In genomic region chr15:85620321-85621044, GRCh38 we compare ENCODE assay signal across 9 cellular contexts.
DNase-seq lines count a peak whose midpoint lies in the region; ATAC-seq, FAIRE-seq and TF ChIP-seq lines count a peak whose summit lies in the region.
"Had no signal": no experiment of that assay in that cellular context is flagged by ENCODE, and none has a peak within 500 bp of the region (broad histone marks: within the 10 kb centered on the region; RNA-seq: fewer than 3 reads in every experiment).

No MANE protein-coding gene starts in this region.

- POLR2A ChIA-PET in BJ (lab: Charles Lee): interaction anchor here (0.6 kb wide), 1 partner anchor 277 kb away, joined by 19 read pairs; no protein-coding TSS in a partner anchor
- POLR2A ChIA-PET in naive thymus-derived CD8-positive, alpha-beta T cell (lab: Charles Lee): no interaction called here

- no peaks in the 10 kb centered on the region for H3K9me3 ChIP-seq in SK-N-MC (ENCODE audit: low read depth, low read length)
- no peaks in the 10 kb centered on the region for H3K9me3 ChIP-seq in esophagus muscularis mucosa

- CTCF ChIA-PET in BJ (lab: Yijun Ruan, JAX): interaction anchor here (1.1 kb wide), 1 partner anchor 129 kb away, joined by 3 read pairs; no protein-coding TSS in a partner anchor

- H3K9ac ChIP-seq in SK-N-MC (ENCODE audit: insufficient read length): no peak overlapping the region

- H3K4me1 ChIP-seq in esophagus muscularis mucosa: peaks cover 92 to 97% (median 96%) of the 10 kb centered on the region in 4 donors

- TF ChIP-seq CTCF in BJ (IDR thresholded peaks at IDR 0.05; ENCODE audit: insufficient read depth, low read depth, low read length) (no peak), esophagus muscularis mucosa (IDR thresholded peaks at IDR 0.05) (no peak), omental fat pad (IDR thresholded peaks at IDR 0.05) (no peak)

- DNase-seq in BJ (ENCODE audit: low read depth): peak; percentile 83
- DNase-seq in SK-N-MC (ENCODE audit: low read depth, low spot score): no peak
- DNase-seq in esophagus muscularis mucosa (ENCODE audit: extremely low spot score): no peak
- DNase-seq in omental fat pad (ENCODE audit: low spot score): no peak
- no peak for DNase-seq in H54 (ENCODE audit: insufficient read length, low spot score)
- DNase-seq in CD1c-positive myeloid dendritic cell (ENCODE audit: extremely low spot score): no peak
- DNase-seq in naive thymus-derived CD8-positive, alpha-beta T cell: no peak
- DNase-seq: NCI-H187 treated with DMSO at 0.1 percent for 48 hours had no signal

- H3K36me3 ChIP-seq in BJ (ENCODE audit: control insufficient read depth, insufficient read depth, low read length): no peaks in the 10 kb centered on the region
- H3K36me3 ChIP-seq in SK-N-MC (ENCODE audit: insufficient read depth, low read length): no peaks in the 10 kb centered on the region
- no peaks in the 10 kb centered on the region for H3K36me3 ChIP-seq in esophagus muscularis mucosa

- H3K27ac ChIP-seq in SK-N-MC: no peak overlapping the region
- peak overlapping the region; percentile 80 to 89 (median 86) for H3K27ac ChIP-seq in esophagus muscularis mucosa (replicated peaks in 1 of 4)

- TF ChIP-seq EP300 in esophagus muscularis mucosa (IDR thresholded peaks at IDR 0.05): no peak

- H3K9me3 Mint-ChIP-seq in naive thymus-derived CD8-positive, alpha-beta T cell: no peaks in the 10 kb centered on the region

- no peak overlapping the region for H3K4me3 Mint-ChIP-seq in naive thymus-derived CD8-positive, alpha-beta T cell

- H3K27ac Mint-ChIP-seq in naive thymus-derived CD8-positive, alpha-beta T cell: no peak overlapping the region

- no peak for FAIRE-seq in H54 (lab: Jason Lieb, UNC)

- H3K27me3 ChIP-seq in BJ (ENCODE audit: control insufficient read depth, insufficient read depth, low read length) (no peaks in the 10 kb centered on the region), esophagus muscularis mucosa (no peaks in the 10 kb centered on the region)

- intact Hi-C loops in esophagus muscularis mucosa (cut with DNase I): no loop called here

- 9% methylated on average over 5 of the region's 5 CpGs for WGBS in esophagus muscularis mucosa

- peaks cover 0 to 1% (median 0%) of the 10 kb centered on the region in 3 donors for H3K36me3 Mint-ChIP-seq in naive thymus-derived CD8-positive, alpha-beta T cell

- peaks cover 23 to 48% (median 40%) of the 10 kb centered on the region in 4 donors for H3K4me1 Mint-ChIP-seq in naive thymus-derived CD8-positive, alpha-beta T cell

- H3K4me3 ChIP-seq in BJ (ENCODE audit: low read depth, low read length) (peak overlapping the region; percentile 36), SK-N-MC (0 out of 2 replicates have a peak overlapping the region, but pooled peaks have one; percentile 13), esophagus muscularis mucosa (peak overlapping the region; percentile 53 to 65 (median 60))

- no peaks in the 10 kb centered on the region for H3K27me3 Mint-ChIP-seq in naive thymus-derived CD8-positive, alpha-beta T cell

- TF ChIP-seq POLR2A in esophagus muscularis mucosa (IDR thresholded peaks at IDR 0.05; ENCODE audit: low read depth): peak; percentile 16
- no peak for TF ChIP-seq POLR2A in H54 (IDR thresholded peaks at IDR 0.05; ENCODE audit: low read depth, low read length)

- ATAC-seq in omental fat pad (ENCODE audit: low FRiP score) (peak; percentile 64), HG03280 (IDR thresholded peaks at IDR 0.05; ENCODE audit: unreplicated experiment) (no peak)
- ATAC-seq in naive thymus-derived CD8-positive, alpha-beta T cell: no peak
